In genomic region chr17:74430385-74430705, GRCh38 we compare ENCODE assay signal across 10 cellular contexts. TPM values are rescaled to one million over a fixed set of nuclear protein-coding genes. Genes with fewer than 3 reads are reported as not detected.
DNase-seq lines count a peak whose midpoint lies in the region; ATAC-seq and TF ChIP-seq lines count a peak whose summit lies in the region.
"Had no signal": no experiment of that assay in that cellular context is flagged by ENCODE, and none has a peak within 500 bp of the region (broad histone marks: within the 10 kb centered on the region; RNA-seq: fewer than 3 reads in every experiment).

No MANE protein-coding gene starts in this region.

- H3K9me3 ChIP-seq in heart left ventricle (no peaks in the 10 kb centered on the region), aorta (ENCODE audit: control insufficient read depth, low read length) (no peaks in the 10 kb centered on the region)

- TF ChIP-seq POLR2A in heart left ventricle (IDR thresholded peaks at IDR 0.05): no peak

- peak overlapping the region; percentile 87 to 99 (median 96) for H3K27ac ChIP-seq in heart left ventricle
- peak overlapping the region; percentile 73 to 91 for H3K27ac ChIP-seq in aorta (ENCODE audit: low read depth in 1 of 2, low read length in 2 of 2)

- H3K4me3 ChIP-seq in heart left ventricle (peak overlapping the region; percentile 48 to 90 (median 69)), aorta (ENCODE audit: low read length in 2 of 2) (peak overlapping the region; percentile 20 to 84)

- DNase-seq in heart left ventricle: no peak
- no peak for DNase-seq in cardiac septum (ENCODE audit: low spot score)
- no peak for DNase-seq in effector memory CD8-positive, alpha-beta T cell
- DNase-seq in natural killer cell: no peak
- DNase-seq in aorta: no peak
- no peak for DNase-seq in left lobe of liver (ENCODE audit: low spot score)
- DNase-seq in HUDEP-2 (lab: John Stamatoyannopoulos, UW; ENCODE audit: unreplicated experiment in 76 of 76): no peak
- DNase-seq in GM13976 (ENCODE audit: low spot score): no peak
- DNase-seq: activated CD8-positive, alpha-beta memory T cell treated with anti-CD3 and anti-CD28 coated beads, Interleukin-2, amount 10 ng/mL, durations not matched to agents 7 days and 5 days had no signal

- intact Hi-C loops in heart left ventricle (cut with DNase I) (loop anchor here in 1 of 10 donors (1.0 kb wide), 1 partner anchor 24 kb away; no protein-coding TSS in a partner anchor), cardiac septum (cut with DNase I) (loop anchor here (2.0 kb wide), 1 partner anchor 24 kb away; no protein-coding TSS in a partner anchor), natural killer cell (cut with micrococcal nuclease) (no loop called here), aorta (cut with DNase I) (loop anchor here in 1 of 2 donors (2.0 kb wide), 2 partner anchors 16 to 24 kb away; no protein-coding TSS in a partner anchor)

- no peak overlapping the region for H3K27ac Mint-ChIP-seq in effector memory CD8-positive, alpha-beta T cell
- H3K27ac Mint-ChIP-seq in natural killer cell: no peak overlapping the region
- H3K27ac Mint-ChIP-seq: activated CD8-positive, alpha-beta memory T cell treated with anti-CD3 and anti-CD28 coated beads, Interleukin-2, amount 10 ng/mL, durations not matched to agents 7 days and 5 days had no signal

- peaks cover 3 to 5% of the 10 kb centered on the region in 2 donors for H3K4me1 Mint-ChIP-seq in effector memory CD8-positive, alpha-beta T cell (ENCODE audit: low read depth in 2 of 2)
- peaks cover 7 to 17% of the 10 kb centered on the region in 2 donors for H3K4me1 Mint-ChIP-seq in natural killer cell

- no peaks in the 10 kb centered on the region for H3K9me3 Mint-ChIP-seq in effector memory CD8-positive, alpha-beta T cell
- H3K9me3 Mint-ChIP-seq in natural killer cell: no peaks in the 10 kb centered on the region

- peaks cover 37 to 77% of the 10 kb centered on the region in 2 donors for H3K27me3 Mint-ChIP-seq in effector memory CD8-positive, alpha-beta T cell
- peaks cover 18 to 42% of the 10 kb centered on the region in 2 donors for H3K27me3 Mint-ChIP-seq in natural killer cell (ENCODE audit: low read depth in 2 of 2)

- H3K36me3 ChIP-seq in heart left ventricle (no peaks in the 10 kb centered on the region), aorta (ENCODE audit: control insufficient read depth in 1 of 2, insufficient read depth in 2 of 2, low read length in 1 of 2) (no peaks in the 10 kb centered on the region)

- ATAC-seq in heart left ventricle (peak in 1 of 4 donors; percentile 0), natural killer cell (no peak), aorta (ENCODE audit: low FRiP score) (no peak), left lobe of liver (no peak)
- ATAC-seq in effector memory CD8-positive, alpha-beta T cell (replicated peaks): no peak
- ATAC-seq: activated CD8-positive, alpha-beta memory T cell treated with anti-CD3 and anti-CD28 coated beads, Interleukin-2, amount 10 ng/mL, durations not matched to agents 7 days and 5 days had no signal

- in situ Hi-C loops in GM13976 (cut with MboI; ENCODE audit: low sequenced_read_pairs, unreplicated experiment): no loop called here

- TF ChIP-seq CTCF in heart left ventricle (IDR thresholded peaks at IDR 0.05): no peak
- no peak for TF ChIP-seq CTCF in natural killer cell (IDR thresholded peaks at IDR 0.05)
- no peak for TF ChIP-seq CTCF in GM13976 (IDR thresholded peaks at IDR 0.05; ENCODE audit: borderline replicate concordance, control extremely low read depth, extremely low read depth, insufficient read depth, missing control alignments)

- WGBS in heart left ventricle, 4 donors: 20 to 32% (median 22%) methylated on average over 8 to 13 of the region's 13 CpGs
- WGBS in aorta, 2 donors: 1 to 3% methylated on average over 13 of the region's 13 CpGs

- H3K4me3 Mint-ChIP-seq in effector memory CD8-positive, alpha-beta T cell: peak overlapping the region; percentile 36 to 76
- peak overlapping the region; percentile 58 for H3K4me3 Mint-ChIP-seq in natural killer cell
- H3K4me3 Mint-ChIP-seq: activated CD8-positive, alpha-beta memory T cell treated with anti-CD3 and anti-CD28 coated beads, Interleukin-2, amount 10 ng/mL, durations not matched to agents 7 days and 5 days had no signal

- H3K36me3 Mint-ChIP-seq in effector memory CD8-positive, alpha-beta T cell (ENCODE audit: insufficient read depth): peaks cover 7% of the 10 kb centered on the region
- no peaks in the 10 kb centered on the region for H3K36me3 Mint-ChIP-seq in natural killer cell
- H3K36me3 Mint-ChIP-seq: activated CD8-positive, alpha-beta memory T cell treated with anti-CD3 and anti-CD28 coated beads, Interleukin-2, amount 10 ng/mL, durations not matched to agents 7 days and 5 days had no signal

- H3K27me3 ChIP-seq in heart left ventricle (peaks cover 0 to 49% (median 0%) of the 10 kb centered on the region in 9 donors), aorta (ENCODE audit: control insufficient read depth in 1 of 2, insufficient read depth in 2 of 2, low read length in 1 of 2) (no peaks in the 10 kb centered on the region)

- H3K4me1 ChIP-seq in heart left ventricle (peaks cover 0 to 65% (median 36%) of the 10 kb centered on the region in 12 donors), aorta (ENCODE audit: control insufficient read depth in 1 of 2, insufficient read depth in 2 of 2, low read length in 2 of 2) (no peaks in the 10 kb centered on the region)

RNA-seq across cellular contexts. Expression of gene GPRC5C, which starts 1.5 kb away (rescaled TPM):
- 10 to 100 TPM; 22.2 to 59.9 (median 39.2) TPM for total RNA-seq in heart left ventricle
- polyA plus RNA-seq in heart left ventricle: 10 to 100 TPM; 28.5 to 35.3 TPM
- 31.7 TPM for total RNA-seq in cardiac septum
- under 1 TPM; 0.26 to 0.60 (median 0.29) TPM for total RNA-seq in natural killer cell
- 10 to 100 TPM; 43.6 to 51.7 TPM for total RNA-seq in aorta
- polyA plus RNA-seq in aorta: 10 to 100 TPM; 31.6 to 59.4 TPM
- 243 TPM for total RNA-seq in left lobe of liver
- total RNA-seq: activated CD8-positive, alpha-beta memory T cell treated with anti-CD3 and anti-CD28 coated beads, Interleukin-2, amount 10 ng/mL, durations not matched to agents 7 days and 5 days had no signal

RNA-seq across cellular contexts. Expression of gene CD300A, which starts 36.1 kb away (rescaled TPM):
- total RNA-seq in heart left ventricle: 10 to 100 TPM in 1 of 9 donors, 1 to 10 TPM in 6, under 1 TPM in 2; 0.64 to 23.2 (median 1.8) TPM
- 1 to 10 TPM in 1 of 2 donors, under 1 TPM in 1; 0.72 to 1.5 TPM for polyA plus RNA-seq in heart left ventricle
- 2.6 TPM for total RNA-seq in cardiac septum
- total RNA-seq in natural killer cell: 100 to 1,000 TPM; 287 to 370 (median 295) TPM
- 10 to 100 TPM; 10.3 to 10.4 TPM for total RNA-seq in aorta
- 1 to 10 TPM; 2.6 to 9.1 TPM for polyA plus RNA-seq in aorta
- 3.8 TPM for total RNA-seq in left lobe of liver
- total RNA-seq: lung microvascular endothelial cell had no signal

Comparison
In these comparisons a context has a peak if more than half of its experiments do, and no peak if none do; other contexts are left out.
1. RNA of gene GPRC5C, which starts 1.5 kb away (total RNA-seq): 243 TPM in left lobe of liver (single experiment), 43.6 to 51.7 TPM in aorta, 22.2 to 59.9 TPM in heart left ventricle and 31.7 TPM in cardiac septum (single experiment); 0.26 to 0.60 TPM in natural killer cell; every median in the first group is over 10 times any median in the second.
2. RNA of gene CD300A, which starts 36.1 kb away (total RNA-seq): 287 to 370 TPM in natural killer cell; 10.3 to 10.4 TPM in aorta, 3.8 TPM in left lobe of liver (single experiment), 2.6 TPM in cardiac septum (single experiment) and 0.64 to 23.2 TPM in heart left ventricle; every median in the first group is over 10 times any median in the second.